In the genomic region with DNA sequence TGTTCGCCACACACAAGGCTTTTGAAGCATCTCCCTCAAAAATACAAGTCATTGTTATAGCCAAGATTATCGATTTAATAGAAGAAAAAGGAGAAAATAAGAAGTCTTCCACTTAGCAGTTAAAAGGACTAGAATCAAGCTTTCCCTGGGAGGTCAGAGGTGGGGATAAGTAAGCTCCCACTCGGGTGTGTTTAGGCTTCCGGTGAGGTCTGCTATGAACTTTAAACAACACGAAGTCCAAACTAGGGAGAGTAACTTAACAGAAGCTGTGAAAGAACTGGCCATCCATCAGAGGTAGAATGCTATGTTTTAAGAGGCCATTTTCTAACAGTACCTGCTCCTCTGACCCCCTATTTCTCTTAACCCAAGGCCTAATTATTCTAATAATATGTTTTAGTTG, we compare ENCODE assay signal across 14 cellular contexts.
A peak's percentile ranks its signal among the peaks of the same experiment; 100 is the strongest.
DNase-seq lines count a peak whose midpoint lies in the region; ATAC-seq and TF ChIP-seq lines count a peak whose summit lies in the region.
"Had no signal": no experiment of that assay in that cellular context is flagged by ENCODE, and none has a peak within 500 bp of the region (broad histone marks: within the 10 kb centered on the region; RNA-seq: fewer than 3 reads in every experiment).

No MANE protein-coding gene starts in this region.

- no peak overlapping the region for H3K4me3 ChIP-seq in mammary epithelial cell (replicated peaks in 1 of 3; ENCODE audit: insufficient read depth in 1 of 3, low read depth in 2 of 3, low read length in 3 of 3)
- H3K4me3 ChIP-seq in breast epithelium, result no peak overlapping the region
- peak overlapping the region; percentile 39 for H3K4me3 ChIP-seq in SU-DHL-6 (ENCODE audit: insufficient read depth, low read length, poor library complexity, severe bottlenecking)
- H3K4me3 ChIP-seq in fibroblast of villous mesenchyme (ENCODE audit: low read depth, low read length), result no peak overlapping the region
- H3K4me3 ChIP-seq in stomach smooth muscle (ENCODE audit: low read length in 2 of 2), result no peak overlapping the region
- H3K4me3 ChIP-seq: ovary had no signal

- dilution Hi-C loops in mammary epithelial cell (cut with HindIII; ENCODE audit: low sequenced_read_pairs), result no loop called here

- H3K4me1 ChIP-seq in mammary epithelial cell (ENCODE audit: insufficient read depth, low read length), result peaks cover 28% of the 10 kb centered on the region
- H3K4me1 ChIP-seq in breast epithelium, result no peaks in the 10 kb centered on the region
- H3K4me1 ChIP-seq in stomach smooth muscle (ENCODE audit: control insufficient read depth, insufficient read depth, low read length), result peaks cover 17% of the 10 kb centered on the region

- H3K9me2 ChIP-seq in SU-DHL-6 (replicated peaks; ENCODE audit: insufficient read depth, low read length), result no peaks in the 10 kb centered on the region

- 86% methylated on average over 5 of the region's 5 CpGs for WGBS in mammary epithelial cell (ENCODE audit: low coverage, missing lambda C conversion rate)

- peaks cover 6% of the 10 kb centered on the region for H3K79me2 ChIP-seq in mammary epithelial cell (ENCODE audit: insufficient read depth, low read length)
- no peaks in the 10 kb centered on the region; the same call in 1 of the 2 replicates for H3K79me2 ChIP-seq in SU-DHL-6 (ENCODE audit: insufficient read depth, low read length)

- intact Hi-C loops in mammary epithelial cell (cut with micrococcal nuclease), result no loop called here
- intact Hi-C loops in breast epithelium (cut with DNase I; ENCODE audit: low total_unique reads), result no loop called here

- no peaks in the 10 kb centered on the region for H3K36me3 ChIP-seq in mammary epithelial cell (ENCODE audit: insufficient read depth, low read length)
- H3K36me3 ChIP-seq in breast epithelium, result no peaks in the 10 kb centered on the region
- H3K36me3 ChIP-seq in SU-DHL-6 (ENCODE audit: low read length), result no peaks in the 10 kb centered on the region
- peaks cover 5 to 12% of the 10 kb centered on the region in 2 donors for H3K36me3 ChIP-seq in stomach smooth muscle (ENCODE audit: control insufficient read depth in 2 of 2, insufficient read depth in 2 of 2, low read length in 2 of 2)
- H3K36me3 ChIP-seq: ovary had no signal

- H3K27ac ChIP-seq in mammary epithelial cell (ENCODE audit: insufficient read depth, low read depth, low read length) (no peak overlapping the region), breast epithelium (peak overlapping the region in 1 of 2 donors; percentile 37), SU-DHL-6 (ENCODE audit: low read depth, low read length) (peak overlapping the region; percentile 99), stomach smooth muscle (ENCODE audit: low read length) (peak overlapping the region; percentile 18)

- H3F3A ChIP-seq in SU-DHL-6 (ENCODE audit: insufficient read depth), result peaks cover 80% of the 10 kb centered on the region

- no peaks in the 10 kb centered on the region for H3K9me3 ChIP-seq in mammary epithelial cell (replicated peaks; ENCODE audit: insufficient read depth, low read length)
- H3K9me3 ChIP-seq in breast epithelium, result no peaks in the 10 kb centered on the region
- no peaks in the 10 kb centered on the region for H3K9me3 ChIP-seq in SU-DHL-6 (ENCODE audit: insufficient read depth, low read length)
- H3K9me3 ChIP-seq in stomach smooth muscle (ENCODE audit: control insufficient read depth in 2 of 2, low read length in 2 of 2), result no peaks in the 10 kb centered on the region
- H3K9me3 ChIP-seq: ovary had no signal

- CTCF ChIA-PET in mammary epithelial cell (lab: Charles Lee; ENCODE audit: low non-redundant PET), result no interaction called here

- no TSS peak for BruUV-seq in mammary epithelial cell (replicated peaks; lab: Mats Ljungman, UMichigan)

- DNase-seq in mammary epithelial cell (no peak), breast epithelium (ENCODE audit: low spot score in 2 of 2) (no peak), fibroblast of villous mesenchyme (ENCODE audit: low read depth) (peak; percentile 33), epidermal melanocyte (ENCODE audit: insufficient read length, low spot score) (no peak)
- DNase-seq: aorta; effector CD8-positive, alpha-beta T cell; NCI-H2171; ovary; stimulated activated CD8-positive, alpha-beta memory T cell treated with anti-CD3 and anti-CD28 coated beads, Interleukin-4, amount 100 ng/mL, for 48 hours; T-helper 9 cell had no signal

- no peaks in the 10 kb centered on the region for H4K20me1 ChIP-seq in mammary epithelial cell (ENCODE audit: insufficient read depth, low read length)
- no peaks in the 10 kb centered on the region for H4K20me1 ChIP-seq in SU-DHL-6 (ENCODE audit: low read depth, low read length)

- TF ChIP-seq POLR2A in breast epithelium (IDR thresholded peaks at IDR 0.05), result no peak

- no peaks in the 10 kb centered on the region for H3K27me3 ChIP-seq in mammary epithelial cell (ENCODE audit: insufficient read depth, low read length)
- no peaks in the 10 kb centered on the region for H3K27me3 ChIP-seq in breast epithelium
- no peaks in the 10 kb centered on the region for H3K27me3 ChIP-seq in SU-DHL-6 (ENCODE audit: low read length)
- H3K27me3 ChIP-seq in stomach smooth muscle (ENCODE audit: control insufficient read depth in 1 of 2, insufficient read depth in 2 of 2, low read length in 2 of 2), result no peaks in the 10 kb centered on the region
- H3K27me3 ChIP-seq: ovary had no signal

- in situ Hi-C loops in mammary epithelial cell (cut with MboI; ENCODE audit: low sequenced_read_pairs in 2 of 2), result no loop called here

- TF ChIP-seq CTCF in mammary epithelial cell (conservative IDR thresholded peaks at IDR 0.05 in 1 of 2, IDR thresholded peaks at IDR 0.05 in 1 of 2; ENCODE audit: extremely low read depth in 1 of 2, insufficient read depth in 1 of 2, low read depth in 1 of 2, low read length in 2 of 2) (no peak), breast epithelium (IDR thresholded peaks at IDR 0.05) (no peak), SU-DHL-6 (IDR thresholded peaks at IDR 0.05; ENCODE audit: insufficient read depth, low read length, poor library complexity, severe bottlenecking) (no peak), fibroblast of villous mesenchyme (IDR thresholded peaks at IDR 0.05; ENCODE audit: insufficient read depth, low read depth, low read length) (no peak)

- H3K9ac ChIP-seq in mammary epithelial cell (ENCODE audit: insufficient read depth, low read length) (no peak overlapping the region), SU-DHL-6 (ENCODE audit: low read length) (peak overlapping the region; percentile 54), stomach smooth muscle (ENCODE audit: low read length in 2 of 2) (no peak overlapping the region)

- H3K4me2 ChIP-seq in mammary epithelial cell (ENCODE audit: insufficient read depth, low read depth, low read length) (peak overlapping the region; percentile 78), SU-DHL-6 (ENCODE audit: low read depth, low read length, poor library complexity, severe bottlenecking) (peak overlapping the region; percentile 88)

- ATAC-seq in HG03095 (IDR thresholded peaks at IDR 0.05; ENCODE audit: unreplicated experiment), result no peak
- ATAC-seq in HG03280 (IDR thresholded peaks at IDR 0.05; ENCODE audit: unreplicated experiment), result no peak

- H2AFZ ChIP-seq in mammary epithelial cell (ENCODE audit: low read depth, low read length) (no peak overlapping the region), SU-DHL-6 (ENCODE audit: low read depth, low read length, severe bottlenecking) (no peak overlapping the region)
